ENCODE assay signal across 8 cellular contexts in the genomic region with DNA sequence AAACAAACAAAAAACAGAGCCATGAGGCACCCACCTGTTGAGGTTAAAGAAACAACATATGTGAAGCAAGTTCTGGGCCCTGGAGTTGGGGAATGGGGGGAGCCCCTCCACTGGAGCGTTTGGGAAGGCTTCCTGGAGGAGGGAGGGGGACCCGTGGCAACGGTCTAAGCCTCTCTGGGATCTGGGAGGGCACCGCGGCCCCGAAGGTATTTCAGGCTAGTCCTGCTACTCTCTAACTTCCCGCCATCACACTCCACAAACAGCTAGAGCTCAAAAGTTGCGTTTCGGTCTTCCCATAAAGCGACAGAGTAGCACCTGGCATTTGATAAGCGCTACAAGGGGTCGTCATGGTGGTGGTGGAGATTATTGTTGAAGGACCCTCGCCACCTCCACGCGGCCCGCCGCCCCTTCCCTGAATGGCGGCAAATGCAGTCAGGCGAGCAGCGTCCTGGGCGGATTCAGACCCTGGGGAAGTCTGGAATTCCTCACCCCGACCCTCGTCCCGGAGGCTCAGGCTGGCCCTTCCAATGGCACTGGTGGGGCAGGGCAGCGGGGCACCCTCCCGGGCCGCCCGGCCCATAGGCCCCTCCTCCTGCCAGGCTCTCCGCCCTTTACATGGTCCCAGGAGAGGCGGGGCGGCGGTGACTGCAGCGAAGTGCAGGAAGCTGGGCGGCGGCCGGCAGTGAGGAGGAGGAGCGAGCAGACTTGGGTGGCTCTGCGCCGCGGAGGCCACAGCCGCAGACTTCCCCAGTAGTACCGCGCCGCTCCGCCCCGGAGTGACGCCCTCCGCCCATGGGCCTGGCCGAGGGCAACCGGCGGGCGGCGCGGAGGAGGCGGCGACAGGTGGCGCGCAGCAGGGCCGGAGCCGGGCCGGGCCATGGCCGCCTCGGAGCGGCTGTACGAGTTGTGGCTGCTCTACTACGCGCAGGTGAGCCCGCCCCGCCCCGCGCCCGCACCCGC. TPM values are rescaled to one million over a fixed set of nuclear protein-coding genes. Genes with fewer than 3 reads are reported as not detected.
A peak's percentile ranks its signal among the peaks of the same experiment; 100 is the strongest.
DNase-seq lines count a peak whose midpoint lies in the region; ATAC-seq, FAIRE-seq and TF ChIP-seq lines count a peak whose summit lies in the region.

A gene with protein sequence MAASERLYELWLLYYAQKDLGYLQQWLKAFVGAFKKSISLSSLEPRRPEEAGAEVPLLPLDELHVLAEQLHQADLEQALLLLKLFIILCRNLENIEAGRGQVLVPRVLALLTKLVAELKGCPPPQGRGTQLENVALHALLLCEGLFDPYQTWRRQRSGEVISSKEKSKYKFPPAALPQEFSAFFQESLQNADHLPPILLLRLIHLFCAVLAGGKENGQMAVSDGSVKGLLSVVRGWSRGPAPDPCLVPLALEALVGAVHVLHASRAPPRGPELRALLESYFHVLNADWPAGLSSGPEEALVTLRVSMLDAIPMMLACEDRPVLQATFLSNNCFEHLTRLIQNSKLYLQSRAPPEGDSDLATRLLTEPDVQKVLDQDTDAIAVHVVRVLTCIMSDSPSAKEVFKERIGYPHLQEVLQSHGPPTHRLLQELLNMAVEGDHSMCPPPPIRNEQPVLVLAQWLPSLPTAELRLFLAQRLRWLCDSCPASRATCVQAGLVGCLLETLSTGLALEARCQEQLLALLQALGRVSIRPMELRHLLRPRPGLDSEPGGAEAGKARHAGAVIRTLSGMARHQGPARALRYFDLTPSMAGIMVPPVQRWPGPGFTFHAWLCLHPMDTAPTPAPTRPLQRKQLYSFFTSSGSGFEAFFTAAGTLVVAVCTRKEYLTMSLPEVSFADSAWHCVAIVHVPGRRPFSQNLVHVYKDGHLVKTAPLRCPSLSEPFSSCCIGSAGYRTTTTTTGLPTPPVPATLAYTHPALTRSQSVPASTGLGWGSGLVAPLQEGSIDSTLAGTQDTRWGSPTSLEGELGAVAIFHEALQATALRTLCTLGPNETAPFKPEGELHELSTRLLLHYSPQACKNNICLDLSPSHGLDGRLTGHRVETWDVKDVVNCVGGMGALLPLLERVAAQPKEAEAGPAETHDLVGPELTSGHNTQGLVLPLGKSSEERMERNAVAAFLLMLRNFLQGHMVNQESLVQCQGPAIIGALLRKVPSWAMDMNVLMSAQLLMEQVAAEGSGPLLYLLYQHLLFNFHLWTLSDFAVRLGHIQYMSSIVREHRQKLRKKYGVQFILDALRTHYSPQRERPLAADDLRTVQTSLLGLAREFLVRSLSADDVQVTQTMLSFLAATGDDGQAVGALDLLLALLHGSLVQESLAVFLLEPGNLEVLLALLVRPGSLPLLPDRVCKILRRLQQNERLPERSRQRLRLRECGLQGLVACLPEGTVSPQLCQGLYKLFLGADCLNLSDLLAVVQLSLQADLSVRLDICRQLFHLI (N-terminal part only) (plus strand): TSS at position 682 of the 960 bp plus-strand sequence. CDS start 196 bp downstream, at position 878.

- peak; percentile 95 for DNase-seq in AG20443 (ENCODE audit: low spot score)
- peak; percentile 75 for DNase-seq in NCI-H446 treated with DMSO at 0.1 percent for 48 hours (lab: John Stamatoyannopoulos, UW)
- DNase-seq in cerebellar cortex (ENCODE audit: low spot score): peak; percentile 78
- peak; percentile 99 for DNase-seq in kidney
- peak; percentile 87 to 94 for DNase-seq in stimulated activated CD4-positive, alpha-beta T cell treated with anti-CD3 and anti-CD28 coated beads, Interleukin-15, amount 100 ng/mL, for 1 hour (ENCODE audit: low read depth in 1 of 2, low spot score in 1 of 2)

- H3K27ac ChIP-seq in kidney (ENCODE audit: low read depth in 2 of 2, low read length in 2 of 2): peak within 1 kb of the TSS; percentile 76 to 96

- no peak for TF ChIP-seq CTCF in kidney (IDR thresholded peaks at IDR 0.05; ENCODE audit: borderline replicate concordance, extremely low read depth, insufficient read depth)

- intact Hi-C loops in kidney (cut with DNase I): no loop called here

- H3K9me3 ChIP-seq in kidney (ENCODE audit: control insufficient read depth in 1 of 2, low read length in 2 of 2): no peaks in the 10 kb centered on the region

- H3K4me1 ChIP-seq in kidney (ENCODE audit: control insufficient read depth in 1 of 2, insufficient read depth in 1 of 2, low read depth in 1 of 2, low read length in 2 of 2): peaks cover 0 to 23% of the 10 kb centered on the region in 2 donors

- peaks cover 0 to 5% of the 10 kb centered on the region in 2 donors for H3K36me3 ChIP-seq in kidney (ENCODE audit: control insufficient read depth in 1 of 2, insufficient read depth in 2 of 2, low read length in 2 of 2)

- ATAC-seq in GM19035 (IDR thresholded peaks at IDR 0.05; ENCODE audit: unreplicated experiment): peak; percentile 68
- peak; percentile 70 for ATAC-seq in HG03342 (IDR thresholded peaks at IDR 0.05; ENCODE audit: unreplicated experiment)
- peak; percentile 83 to 86 for ATAC-seq in activated CD4-positive, CD25-positive, alpha-beta regulatory T cell treated with anti-CD3 and anti-CD28 coated beads, Interleukin-2, amount 50 U/mL, for 24 hours

- no peak for FAIRE-seq in kidney (lab: Jason Lieb, UNC)

- H3K9ac ChIP-seq in kidney (ENCODE audit: low read length in 2 of 2): peak within 1 kb of the TSS; percentile 86 to 98

- H3K4me3 ChIP-seq in kidney (ENCODE audit: low read length in 2 of 2): peak within 1 kb of the TSS; percentile 55 to 93

RNA-seq across cellular contexts. Expression of the gene that starts here (rescaled TPM):
- 82.8 TPM for total RNA-seq in kidney
- 25.7 TPM for polyA plus RNA-seq in kidney (ENCODE audit: insufficient read depth, low read depth, low replicate concordance)

Comparison
In these comparisons a context has a peak if more than half of its experiments do, and no peak if none do; other contexts are left out.
1. Peak in every context shown above with its lines: DNase-seq, ATAC-seq, H3K4me3 ChIP-seq and H3K27ac ChIP-seq.